1 cellular context compared by ENCODE assay signal in genomic region chr2:169716229-169716886, GRCh38.
TF ChIP-seq lines count a peak whose summit lies in the region.

No MANE protein-coding gene starts in this region.

TF ChIP-seq in endothelial cell of umbilical vein, 7 proteins besides CTCF, POLR2A, EP300 and RAD21 (continued from another document):
- TF ChIP-seq FOS (IDR thresholded peaks at IDR 0.05; ENCODE audit: borderline replicate concordance, insufficient read depth, low read length): no peak
TF ChIP-seq in endothelial cell of umbilical vein: peak in this region for 0.
